ENCODE assay signal across 8 cellular contexts in genomic region chr10:102245932-102246251, GRCh38. TPM values are rescaled to one million over a fixed set of nuclear protein-coding genes. Genes with fewer than 3 reads are reported as not detected.
DNase-seq lines count a peak whose midpoint lies in the region; ATAC-seq and TF ChIP-seq lines count a peak whose summit lies in the region.

No MANE protein-coding gene starts in this region.

- H3K9ac ChIP-seq in parathyroid adenoma = peak overlapping the region; percentile 11

- H3K36me3 ChIP-seq in GM06990 (ENCODE audit: control insufficient read depth, insufficient read depth, low read length) (peaks cover 2% of the 10 kb centered on the region), Peyer's patch (no peaks in the 10 kb centered on the region), esophagus muscularis mucosa (no peaks in the 10 kb centered on the region), parathyroid adenoma (ENCODE audit: control insufficient read depth, insufficient read depth, low read length) (no peaks in the 10 kb centered on the region)

- WGBS in esophagus muscularis mucosa = 0% methylated on average over 4 of the region's 4 CpGs

- H3K4me3 ChIP-seq in GM06990 (replicated peaks; ENCODE audit: low read depth, low read length) (peak overlapping the region; percentile 99), Peyer's patch (peak overlapping the region; percentile 67 to 87 (median 80)), esophagus muscularis mucosa (peak overlapping the region; percentile 64 to 96 (median 84)), parathyroid adenoma (ENCODE audit: low read depth, low read length) (peak overlapping the region; percentile 83)

- intact Hi-C loops in esophagus muscularis mucosa (cut with DNase I) = no loop called here

- no peak for TF ChIP-seq CTCF in GM06990 (IDR thresholded peaks at IDR 0.05; ENCODE audit: insufficient read depth, low read length, poor library complexity, severe bottlenecking)
- TF ChIP-seq CTCF in Peyer's patch (IDR thresholded peaks at IDR 0.05) = no peak
- no peak for TF ChIP-seq CTCF in esophagus muscularis mucosa (IDR thresholded peaks at IDR 0.05)
- TF ChIP-seq CTCF in parathyroid adenoma (IDR thresholded peaks at IDR 0.05) = no peak

- no peak for TF ChIP-seq EP300 in esophagus muscularis mucosa (IDR thresholded peaks at IDR 0.05)

- no peaks in the 10 kb centered on the region for H3K27me3 ChIP-seq in GM06990 (replicated peaks; ENCODE audit: control insufficient read depth, insufficient read depth, low read length)
- H3K27me3 ChIP-seq in Peyer's patch = no peaks in the 10 kb centered on the region
- peaks cover 0 to 4% (median 0%) of the 10 kb centered on the region in 4 donors for H3K27me3 ChIP-seq in esophagus muscularis mucosa
- H3K27me3 ChIP-seq in parathyroid adenoma (ENCODE audit: control insufficient read depth, insufficient read depth, low read length) = no peaks in the 10 kb centered on the region

- ATAC-seq in activated CD4-positive, CD25-positive, alpha-beta regulatory T cell treated with anti-CD3 and anti-CD28 coated beads, Interleukin-2, amount 50 U/mL, for 24 hours = no peak

- H3K4me1 ChIP-seq in Peyer's patch (peaks cover 4 to 66% (median 26%) of the 10 kb centered on the region in 4 donors), esophagus muscularis mucosa (peaks cover 41 to 80% (median 59%) of the 10 kb centered on the region in 4 donors), parathyroid adenoma (peaks cover 29% of the 10 kb centered on the region)

- H3K79me2 ChIP-seq in parathyroid adenoma = peaks cover 48% of the 10 kb centered on the region

- H2AFZ ChIP-seq in parathyroid adenoma = peak overlapping the region; percentile 75

- H3K9me3 ChIP-seq in Peyer's patch (no peaks in the 10 kb centered on the region), esophagus muscularis mucosa (no peaks in the 10 kb centered on the region), parathyroid adenoma (ENCODE audit: control insufficient read depth, low read length) (no peaks in the 10 kb centered on the region)

- H3K4me2 ChIP-seq in parathyroid adenoma (ENCODE audit: low read length) = peak overlapping the region; percentile 70

- TF ChIP-seq POLR2A in Peyer's patch (IDR thresholded peaks at IDR 0.05) (no peak), esophagus muscularis mucosa (IDR thresholded peaks at IDR 0.05; ENCODE audit: low read depth) (no peak)

- DNase-seq in GM06990 (ENCODE audit: extremely low read depth, insufficient read length) = no peak
- no peak for DNase-seq in Peyer's patch
- no peak for DNase-seq in esophagus muscularis mucosa (ENCODE audit: extremely low spot score)
- no peak for DNase-seq in NCI-H1694 (lab: John Stamatoyannopoulos, UW)
- no peak for DNase-seq in HPDE6-E6E7 (ENCODE audit: extremely low spot score)
- DNase-seq in SHP77 (lab: John Stamatoyannopoulos, UW) = no peak

- H3K27ac ChIP-seq in Peyer's patch (peak overlapping the region; percentile 82 to 92 (median 88)), esophagus muscularis mucosa (replicated peaks in 1 of 4) (peak overlapping the region; percentile 86 to 91 (median 88)), parathyroid adenoma (peak overlapping the region; percentile 77)

RNA-seq across cellular contexts. Expression of gene GBF1, which starts 0.6 kb away (rescaled TPM):
- total RNA-seq in Peyer's patch = 10 to 100 TPM; 73.4 to 98.5 (median 95.8) TPM
- total RNA-seq in esophagus muscularis mucosa = 10 to 100 TPM; 33.1 to 52.4 (median 40.0) TPM

RNA-seq across cellular contexts. Expression of gene PITX3, which starts 4.6 kb away (rescaled TPM):
- total RNA-seq in Peyer's patch (not detected), esophagus muscularis mucosa (not detected)

RNA-seq across cellular contexts. Expression of gene ELOVL3, which starts 19.8 kb away (rescaled TPM):
- total RNA-seq in Peyer's patch (not detected), esophagus muscularis mucosa (under 1 TPM in 1 of 4 donors, not detected in 3; 0.19 TPM)
